19 cellular contexts compared by ENCODE assay signal in genomic region chr5:116013207-116013777, GRCh38. TPM values are rescaled to one million over a fixed set of nuclear protein-coding genes. Genes with fewer than 3 reads are reported as not detected.
"Had no signal": no experiment of that assay in that cellular context is flagged by ENCODE, and none has a peak within 500 bp of the region (broad histone marks: within the 10 kb centered on the region; RNA-seq: fewer than 3 reads in every experiment).

No MANE protein-coding gene starts in this region.

- H3K4me3 ChIP-seq: esophagus muscularis mucosa, gastrocnemius medialis, lower lobe of right lung, psoas muscle, stomach, thyroid gland had no signal

- ATAC-seq: activated CD8-positive, alpha-beta memory T cell treated with anti-CD3 and anti-CD28 coated beads, Interleukin-2, amount 10 ng/mL, durations not matched to agents 7 days and 5 days; activated T-cell treated with anti-CD3 and anti-CD28 coated beads, Interleukin-2, amount 50 U/mL, for 4 hours; gastrocnemius medialis; lower lobe of right lung; natural killer cell had no signal

- H3K27me3 ChIP-seq: esophagus muscularis mucosa, gastrocnemius medialis, stomach, thyroid gland had no signal

- DNase-seq: activated CD4-positive, alpha-beta T cell treated with anti-CD3 and anti-CD28 coated beads, Interleukin-2, amount 50 U/mL, for 48 hours; activated CD4-positive, CD25-positive, alpha-beta regulatory T cell treated with anti-CD3 and anti-CD28 coated beads, Interleukin-2, amount 50 U/mL, for 72 hours; activated CD8-positive, alpha-beta memory T cell treated with anti-CD3 and anti-CD28 coated beads, Interleukin-2, amount 10 ng/mL, durations not matched to agents 7 days and 5 days; activated gamma-delta T cell; activated T-cell treated with anti-CD3 and anti-CD28 coated beads, Interleukin-2, amount 50 U/mL, for 4 hours; aorta; gastrocnemius medialis; lower lobe of right lung; natural killer cell; occipital lobe; stimulated activated CD4-positive, alpha-beta T cell treated with anti-CD3 and anti-CD28 coated beads, Interleukin-4, amount 100 ng/mL, for 1 hour; stomach; thyroid gland had no signal

- H3K9me3 ChIP-seq: esophagus muscularis mucosa, gastrocnemius medialis, lower lobe of right lung, psoas muscle, stomach, thyroid gland had no signal

- H3K4me1 ChIP-seq: esophagus muscularis mucosa, gastrocnemius medialis, lower lobe of right lung, psoas muscle, stomach, thyroid gland had no signal

- H3K27ac ChIP-seq: lower lobe of right lung, psoas muscle, stomach, thyroid gland had no signal

- H3K36me3 ChIP-seq: esophagus muscularis mucosa, gastrocnemius medialis, lower lobe of right lung, stomach, thyroid gland had no signal

- FAIRE-seq: urothelium cell line had no signal

RNA-seq across cellular contexts. Expression of gene ARL14EPL, which starts 19.0 kb away (rescaled TPM):
- total RNA-seq: activated T-cell treated with anti-CD3 and anti-CD28 coated beads, Interleukin-2, amount 50 U/mL, for 4 hours; esophagus muscularis mucosa; kidney epithelial cell; lower lobe of right lung; mononuclear cell; natural killer cell; occipital lobe; psoas muscle; stomach; T-helper 2 cell treated with Interferon-gamma antibody and Interleukin-4, amounts not matched to agents 100 ng/mL and 5 ng/mL, for 36 hours; thyroid gland had no signal
- polyA plus RNA-seq: aorta, stomach had no signal

RNA-seq across cellular contexts. Expression of gene LVRN, which starts 51.0 kb away (rescaled TPM):
- total RNA-seq: activated T-cell treated with anti-CD3 and anti-CD28 coated beads, Interleukin-2, amount 50 U/mL, for 4 hours; kidney epithelial cell had no signal
